ENCODE assay signal across 8 cellular contexts in the genomic region with DNA sequence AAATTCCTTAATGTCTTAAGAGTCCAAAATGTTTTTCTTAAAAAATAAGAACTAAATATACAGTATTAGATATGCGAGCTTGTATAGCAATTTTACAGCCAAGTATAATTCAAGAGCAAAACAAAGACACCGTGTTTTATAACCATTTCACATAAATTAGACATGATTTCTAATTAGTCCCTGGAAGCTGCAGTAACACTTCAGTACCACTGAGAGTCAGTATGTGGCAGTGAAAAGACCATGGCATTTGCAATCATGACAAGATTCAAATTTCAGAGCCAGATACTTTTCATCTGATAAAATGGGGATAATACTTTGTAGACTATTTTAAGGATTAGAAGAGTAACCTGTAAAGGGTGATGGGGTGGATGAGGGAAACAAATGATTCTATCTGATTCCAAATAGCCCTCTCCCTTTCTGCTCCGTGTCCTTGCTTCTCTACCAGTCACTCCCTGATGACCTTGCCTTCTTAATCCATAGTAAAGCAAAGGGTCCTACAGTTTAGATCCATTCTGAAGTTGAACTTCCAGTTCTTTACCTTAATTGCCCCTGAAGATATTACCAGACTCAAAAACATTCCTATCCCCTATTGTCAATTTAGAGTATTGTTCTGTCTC.
A peak's percentile ranks its signal among the peaks of the same experiment; 100 is the strongest.
DNase-seq lines count a peak whose midpoint lies in the region; ATAC-seq, FAIRE-seq and TF ChIP-seq lines count a peak whose summit lies in the region.

No MANE protein-coding gene starts in this region.

- TF ChIP-seq POLR2A in HepG2 (IDR thresholded peaks at IDR 0.05; ENCODE audit: insufficient read depth in 1 of 2, low read depth in 2 of 2, low read length in 2 of 2) = no peak

- in situ Hi-C loops in HepG2 (cut with HindIII; ENCODE audit: extremely low pct_ligation_motif_present, low pct_unique_long_range_greater_than_20kb) = loop anchor here (10.0 kb wide), 1 partner anchor 220 kb away; no protein-coding TSS in a partner anchor

- H3K4me1 ChIP-seq in HepG2 (ENCODE audit: insufficient read depth, low read length) = no peaks in the 10 kb centered on the region

- H3K9me3 ChIP-seq in AG04450 (ENCODE audit: control insufficient read depth, insufficient read depth, low read length) = no peaks in the 10 kb centered on the region
- no peaks in the 10 kb centered on the region for H3K9me3 ChIP-seq in HepG2 (ENCODE audit: low read length)

- no TSS peak for BruUV-seq in HepG2 (replicated peaks; lab: Mats Ljungman, UMichigan)

- no peaks in the 10 kb centered on the region for H3K79me2 ChIP-seq in HepG2 (ENCODE audit: insufficient read depth, low read length)

- intact Hi-C loops in HepG2 (cut with micrococcal nuclease; ENCODE audit: unreplicated experiment) = loop anchor here (1.0 to 5.0 kb wide), 3 partner anchors 193 to 342 kb away; no protein-coding TSS in a partner anchor

- ATAC-seq in HG02870 (IDR thresholded peaks at IDR 0.05; ENCODE audit: unreplicated experiment) = peak; percentile 84
- peak; percentile 67 for ATAC-seq in HepG2
- ATAC-seq in omental fat pad (ENCODE audit: low FRiP score) = no peak
- ATAC-seq in HG02970 (IDR thresholded peaks at IDR 0.05; ENCODE audit: low FRiP score, unreplicated experiment) = no peak

- CTCF ChIA-PET in AG04450 (lab: Charles Lee) = interaction anchor here (0.6 to 4.4 kb wide), 8 partner anchors 9 to 342 kb away, joined by 3 to 54 read pairs (median 4); partner anchors contain the start of gene SLC2A13
- CTCF ChIA-PET in HepG2 (lab: Yijun Ruan, JAX; ENCODE audit: low intra/inter-chr PET ratio, low total read pairs) = interaction anchor here (1.7 to 2.1 kb wide), 3 partner anchors 194 to 342 kb away, joined by 5 to 17 read pairs (median 7); no protein-coding TSS in a partner anchor

- H3K4me2 ChIP-seq in HepG2 (ENCODE audit: low read depth, low read length) = no peak overlapping the region

- FAIRE-seq in HepG2 (lab: Jason Lieb, UNC) = no peak

- H3K4me3 ChIP-seq in AG04450 (ENCODE audit: low read depth, low read length) (no peak overlapping the region), HepG2 (replicated peaks in 1 of 3; ENCODE audit: insufficient read depth in 1 of 3, low read depth in 2 of 3, low read length in 3 of 3) (no peak overlapping the region)

- H3K27ac ChIP-seq in AG04450 (ENCODE audit: low read depth, low read length) (no peak overlapping the region), HepG2 (ENCODE audit: extremely low read length, insufficient read depth, low read length) (no peak overlapping the region)

- TF ChIP-seq RAD21 in HepG2 (CRISPR knock-in tag; IDR thresholded peaks at IDR 0.05) = peak; percentile 54; the same call in 1 of the 2 replicates

- H3K27me3 ChIP-seq in AG04450 (ENCODE audit: control insufficient read depth, insufficient read depth, low read length) (no peaks in the 10 kb centered on the region), HepG2 (ENCODE audit: control insufficient read depth in 1 of 2, insufficient read depth in 2 of 2, low read length in 2 of 2) (no peaks in the 10 kb centered on the region)

- no peaks in the 10 kb centered on the region for H4K20me1 ChIP-seq in HepG2 (ENCODE audit: insufficient read depth, low read length)

- no peaks in the 10 kb centered on the region for H3K36me3 ChIP-seq in HepG2 (replicated peaks in 1 of 2; ENCODE audit: control insufficient read depth in 1 of 2, insufficient read depth in 2 of 2, low read length in 2 of 2)

- no peak overlapping the region for H2AFZ ChIP-seq in HepG2 (ENCODE audit: low read length)

- 43% methylated on average over 3 of the region's 3 CpGs for whole genome bisulfite sequencing in HepG2 (ENCODE audit: low lambda C conversion rate)

- TF ChIP-seq CTCF in AG04450 (IDR thresholded peaks at IDR 0.05; ENCODE audit: low read depth, low read length) (peak; percentile 75), GM12873 (IDR thresholded peaks at IDR 0.05; ENCODE audit: insufficient read depth, low read depth, low read length, missing control alignments) (peak; percentile 68), HepG2 (CRISPR knock-in tag; IDR thresholded peaks at IDR 0.05) (peak; percentile 67), omental fat pad (IDR thresholded peaks at IDR 0.05) (peak in 1 of 3 donors; percentile 36)

- DNase-seq in AG04450 (ENCODE audit: low read depth, low spot score) = peak; percentile 7
- peak; percentile 57 for DNase-seq in NCI-H69 (lab: John Stamatoyannopoulos, UW)
- peak; percentile 1 for DNase-seq in central memory CD4-positive, alpha-beta T cell
- DNase-seq in HepG2 (ENCODE audit: low spot score) = peak; percentile 12
- no peak for DNase-seq in omental fat pad (ENCODE audit: low spot score)

- TF ChIP-seq EP300 in HepG2 (IDR thresholded peaks at IDR 0.05; ENCODE audit: low read depth in 2 of 2, low read length in 2 of 2) (no peak), HepG2 (CRISPR knock-in tag; IDR thresholded peaks at IDR 0.05; ENCODE audit: borderline replicate concordance) (no peak)

- no peak overlapping the region for H3K9ac ChIP-seq in HepG2 (ENCODE audit: insufficient read depth, low read depth, low read length)

- POLR2A ChIA-PET in AG04450 (lab: Yijun Ruan, JAX) (no interaction called here), HepG2 (lab: Yijun Ruan, JAX) (no interaction called here)

TF ChIP-seq in HepG2, 621 proteins besides CTCF, POLR2A, EP300 and RAD21:
- no peak for TF ChIP-seq CBX2 (IDR thresholded peaks at IDR 0.05; ENCODE audit: low read depth, low read length)
- no peak for TF ChIP-seq CBX2 (CRISPR knock-in tag; IDR thresholded peaks at IDR 0.05; ENCODE audit: low read depth)
- no peak for TF ChIP-seq ZKSCAN5 (CRISPR knock-in tag; IDR thresholded peaks at IDR 0.05)
- TF ChIP-seq ARNT (IDR thresholded peaks at IDR 0.05) = no peak
- peak; percentile 84 for TF ChIP-seq STAG1 (CRISPR knock-in tag; IDR thresholded peaks at IDR 0.05)
- peak; percentile 69 for TF ChIP-seq SMC3 (IDR thresholded peaks at IDR 0.05; ENCODE audit: low read length)
- TF ChIP-seq, protein P1, sequence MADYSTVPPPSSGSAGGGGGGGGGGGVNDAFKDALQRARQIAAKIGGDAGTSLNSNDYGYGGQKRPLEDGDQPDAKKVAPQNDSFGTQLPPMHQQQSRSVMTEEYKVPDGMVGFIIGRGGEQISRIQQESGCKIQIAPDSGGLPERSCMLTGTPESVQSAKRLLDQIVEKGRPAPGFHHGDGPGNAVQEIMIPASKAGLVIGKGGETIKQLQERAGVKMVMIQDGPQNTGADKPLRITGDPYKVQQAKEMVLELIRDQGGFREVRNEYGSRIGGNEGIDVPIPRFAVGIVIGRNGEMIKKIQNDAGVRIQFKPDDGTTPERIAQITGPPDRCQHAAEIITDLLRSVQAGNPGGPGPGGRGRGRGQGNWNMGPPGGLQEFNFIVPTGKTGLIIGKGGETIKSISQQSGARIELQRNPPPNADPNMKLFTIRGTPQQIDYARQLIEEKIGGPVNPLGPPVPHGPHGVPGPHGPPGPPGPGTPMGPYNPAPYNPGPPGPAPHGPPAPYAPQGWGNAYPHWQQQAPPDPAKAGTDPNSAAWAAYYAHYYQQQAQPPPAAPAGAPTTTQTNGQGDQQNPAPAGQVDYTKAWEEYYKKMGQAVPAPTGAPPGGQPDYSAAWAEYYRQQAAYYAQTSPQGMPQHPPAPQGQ (CRISPR knock-in tag; IDR thresholded peaks at IDR 0.05; ENCODE audit: borderline replicate concordance) = no peak

Comparison
In these comparisons a context has a peak if more than half of its experiments do, and no peak if none do; other contexts are left out.
1. ATAC-seq: peak in HG02870 (single experiment) and HepG2 (single experiment); none in omental fat pad (single experiment) and HG02970 (single experiment).